Comparison of ENCODE assay signal across 8 cellular contexts in genomic region chr3:129233538-129233937, GRCh38. TPM values are rescaled to one million over a fixed set of nuclear protein-coding genes. Genes with fewer than 3 reads are reported as not detected.
DNase-seq lines count a peak whose midpoint lies in the region; ATAC-seq and TF ChIP-seq lines count a peak whose summit lies in the region.

No MANE protein-coding gene starts in this region.

- in situ Hi-C loops in brain microvascular endothelial cell (cut with HindIII; ENCODE audit: low pct_ligation_motif_present, low sequenced_read_pairs) = no loop called here

- H3K27ac ChIP-seq in upper lobe of right lung = peak overlapping the region; percentile 47
- H3K27ac ChIP-seq in brain microvascular endothelial cell = no peak overlapping the region

- no peaks in the 10 kb centered on the region for H3K27me3 ChIP-seq in upper lobe of right lung
- no peaks in the 10 kb centered on the region for H3K27me3 ChIP-seq in brain microvascular endothelial cell (replicated peaks)

- intact Hi-C loops in upper lobe of right lung (cut with DNase I) = no loop called here

- ATAC-seq in GM21423 (IDR thresholded peaks at IDR 0.05; ENCODE audit: unreplicated experiment) (peak; percentile 93), HG03565 (IDR thresholded peaks at IDR 0.05; ENCODE audit: unreplicated experiment) (peak; percentile 86), esophagus mucosa (peak; percentile 29), upper lobe of right lung (peak; percentile 85)

- TF ChIP-seq POLR2A in erythroblast (IDR thresholded peaks at IDR 0.05; ENCODE audit: low read length) = no peak

- DNase-seq in GDM1 (lab: John Stamatoyannopoulos, UW) (peak; percentile 89), upper lobe of right lung (peak; percentile 67), dermis blood vessel endothelial cell (no peak), erythroblast (lab: John Stamatoyannopoulos, UW) (no peak), brain microvascular endothelial cell (no peak)

- TF ChIP-seq CTCF in upper lobe of right lung (IDR thresholded peaks at IDR 0.05) = no peak
- TF ChIP-seq CTCF in brain microvascular endothelial cell (IDR thresholded peaks at IDR 0.05; ENCODE audit: low read depth, low read length, missing control alignments) = no peak

- H3K4me3 ChIP-seq in upper lobe of right lung (no peak overlapping the region), brain microvascular endothelial cell (ENCODE audit: low read depth, low read length) (no peak overlapping the region)

- H3K9me3 ChIP-seq in upper lobe of right lung = no peaks in the 10 kb centered on the region

- no peaks in the 10 kb centered on the region for H3K36me3 ChIP-seq in upper lobe of right lung
- H3K36me3 ChIP-seq in brain microvascular endothelial cell (replicated peaks) = no peaks in the 10 kb centered on the region

- peaks cover 13% of the 10 kb centered on the region for H3K4me1 ChIP-seq in upper lobe of right lung

RNA-seq across cellular contexts. Expression of gene COPG1, which starts 15.9 kb away (rescaled TPM):
- total RNA-seq in esophagus mucosa = 87.8 TPM
- 149 TPM for total RNA-seq in upper lobe of right lung
- 225 and 267 TPM in 2 replicates for total RNA-seq in dermis blood vessel endothelial cell

RNA-seq across cellular contexts. Expression of gene HMCES, which starts 45.1 kb away (rescaled TPM):
- total RNA-seq in esophagus mucosa (37.2 TPM), upper lobe of right lung (34.8 TPM), dermis blood vessel endothelial cell (31.3 and 40.0 TPM in 2 replicates)

RNA-seq across cellular contexts. Expression of gene CNBP, which starts 49.8 kb away (rescaled TPM):
- total RNA-seq in esophagus mucosa = 236 TPM
- total RNA-seq in upper lobe of right lung = 314 TPM
- 251 and 283 TPM in 2 replicates for total RNA-seq in dermis blood vessel endothelial cell

Comparison
In these comparisons a context has a peak if more than half of its experiments do, and no peak if none do; other contexts are left out.
1. DNase-seq: peak in GDM1 (single experiment) and upper lobe of right lung (single experiment); none in dermis blood vessel endothelial cell (single experiment), erythroblast (0 of 2) and brain microvascular endothelial cell (single experiment).
2. ATAC-seq: peak in every context shown above with its lines; median percentile 93 in GM21423; 86 in HG03565; 85 in upper lobe of right lung; 29 in esophagus mucosa.